ENCODE assay signal across 23 cellular contexts in genomic region chr2:10514287-10514686, GRCh38.
DNase-seq lines count a peak whose midpoint lies in the region; ATAC-seq, FAIRE-seq and TF ChIP-seq lines count a peak whose summit lies in the region.
"Had no signal": no experiment of that assay in that cellular context is flagged by ENCODE, and none has a peak within 500 bp of the region (broad histone marks: within the 10 kb centered on the region; RNA-seq: fewer than 3 reads in every experiment).

No MANE protein-coding gene starts in this region.

- TF ChIP-seq CTCF in AG04450 (IDR thresholded peaks at IDR 0.05; ENCODE audit: low read depth, low read length) = no peak
- no peak for TF ChIP-seq CTCF in HCT116 (IDR thresholded peaks at IDR 0.05 in 2 of 3, conservative IDR thresholded peaks at IDR 0.05 in 1 of 3; ENCODE audit: borderline replicate concordance in 1 of 3, insufficient read depth in 1 of 3, low read depth in 2 of 3, low read length in 2 of 3)
- no peak for TF ChIP-seq CTCF in bronchial epithelial cell (IDR thresholded peaks at IDR 0.05; ENCODE audit: insufficient read depth, low read length, severe bottlenecking)
- TF ChIP-seq CTCF in neural progenitor cell (IDR thresholded peaks at IDR 0.05) = no peak

- H3K36me3 Mint-ChIP-seq in neural progenitor cell = no peaks in the 10 kb centered on the region

- no peak for TF ChIP-seq RAD21 in HCT116 (IDR thresholded peaks at IDR 0.05; ENCODE audit: low read depth)

- H2AFZ ChIP-seq in HCT116 (ENCODE audit: low read depth, low read length, poor library complexity, severe bottlenecking) (no peak overlapping the region), neural progenitor cell (replicated peaks) (peak overlapping the region; percentile 31)

- DNase-seq in AG04450 (ENCODE audit: low read depth, low spot score) = no peak
- DNase-seq in HCT116 (ENCODE audit: low read depth, low spot score) = no peak
- peak; percentile 50 for DNase-seq in bronchial epithelial cell (ENCODE audit: low read depth)
- DNase-seq in neural progenitor cell (ENCODE audit: low spot score) = no peak
- no peak for DNase-seq in anterior cingulate cortex (lab: John Stamatoyannopoulos, UW)
- no peak for DNase-seq in NCI-H146 (lab: John Stamatoyannopoulos, UW)
- DNase-seq: activated CD8-positive, alpha-beta T cell treated with anti-CD3 and anti-CD28 coated beads, Interleukin-2, amount 10 ng/mL, durations not matched to agents 7 days and 5 days; activated naive CD8-positive, alpha-beta T cell treated with anti-CD3 and anti-CD28 coated beads for 36 hours; colonic mucosa; DMS79; H9; heart right ventricle; left ventricle myocardium superior; NCI-H1105; NCI-H524 treated with DMSO at 0.1 percent for 48 hours; stimulated activated CD4-positive, alpha-beta T cell treated with anti-CD3 and anti-CD28 coated beads, Interleukin-15, amount 100 ng/mL, for 24 hours; testis had no signal

- no peaks in the 10 kb centered on the region for H3K9me2 ChIP-seq in HCT116 (ENCODE audit: insufficient read depth)

- peaks cover 23% of the 10 kb centered on the region for H3K9me3 Mint-ChIP-seq in neural progenitor cell

- H3K4me1 ChIP-seq in HCT116 (ENCODE audit: control insufficient read depth in 1 of 2, insufficient read depth in 2 of 2, low read length in 2 of 2) (peaks cover 0 to 10% of the 10 kb centered on the region in 2 experiments; a peak in 2 of 4 replicates), neural progenitor cell (no peaks in the 10 kb centered on the region)
- H3K4me1 ChIP-seq: colonic mucosa, testis had no signal

- TF ChIP-seq POLR2A in HCT116 (IDR thresholded peaks at IDR 0.05; ENCODE audit: borderline replicate concordance, extremely low read depth, insufficient read depth, insufficient read length) = no peak

- H3K9ac ChIP-seq in HCT116 (ENCODE audit: low read length) (no peak overlapping the region), neural progenitor cell (no peak overlapping the region)

- peaks cover 3% of the 10 kb centered on the region for H3K27me3 Mint-ChIP-seq in neural progenitor cell (ENCODE audit: insufficient read depth, low read depth)
- H3K27me3 Mint-ChIP-seq: activated naive CD8-positive, alpha-beta T cell treated with anti-CD3 and anti-CD28 coated beads for 36 hours had no signal

- ATAC-seq in HCT116 (no peak), GM21723 (IDR thresholded peaks at IDR 0.05; ENCODE audit: unreplicated experiment) (no peak)
- ATAC-seq: activated CD8-positive, alpha-beta T cell treated with anti-CD3 and anti-CD28 coated beads, Interleukin-2, amount 10 ng/mL, durations not matched to agents 7 days and 5 days; CD8-positive, alpha-beta T cell had no signal

- peak overlapping the region; percentile 47 for H3K27ac ChIP-seq in AG04450 (ENCODE audit: low read depth, low read length)
- H3K27ac ChIP-seq in HCT116 (ENCODE audit: low read depth, low read length) = no peak overlapping the region
- H3K27ac ChIP-seq in neural progenitor cell = no peak overlapping the region
- H3K27ac ChIP-seq: colonic mucosa, heart right ventricle, neutrophil, testis had no signal

- POLR2A ChIA-PET in AG04450 (lab: Yijun Ruan, JAX) (interaction anchor here (0.5 to 1.0 kb wide), 2 partner anchors 13 to 66 kb away, joined by 5 to 8 read pairs; partner anchors contain the start of gene ODC1), HCT116 (lab: Charles Lee) (no interaction called here)

- H3K27me3 ChIP-seq in AG04450 (ENCODE audit: control insufficient read depth, insufficient read depth, low read length) (no peaks in the 10 kb centered on the region), HCT116 (ENCODE audit: insufficient read depth, low read length) (no peaks in the 10 kb centered on the region), bronchial epithelial cell (ENCODE audit: control insufficient read depth, insufficient read depth, low read length) (no peaks in the 10 kb centered on the region), neural progenitor cell (no peaks in the 10 kb centered on the region)
- H3K27me3 ChIP-seq: colonic mucosa, heart right ventricle, neutrophil, testis had no signal

- no peaks in the 10 kb centered on the region for H4K20me1 ChIP-seq in HCT116 (ENCODE audit: insufficient read depth)
- no peaks in the 10 kb centered on the region for H4K20me1 ChIP-seq in neural progenitor cell (ENCODE audit: low read depth)

- H3K36me3 ChIP-seq in HCT116 (ENCODE audit: control insufficient read depth in 1 of 2, insufficient read depth in 2 of 2, low read length in 2 of 2) = no peaks in the 10 kb centered on the region
- no peaks in the 10 kb centered on the region for H3K36me3 ChIP-seq in bronchial epithelial cell (ENCODE audit: control insufficient read depth, insufficient read depth, low read length)
- no peaks in the 10 kb centered on the region for H3K36me3 ChIP-seq in neural progenitor cell
- H3K36me3 ChIP-seq: colonic mucosa, heart right ventricle, neutrophil had no signal

- no peak overlapping the region for H3K4me3 Mint-ChIP-seq in neural progenitor cell
- H3K4me3 Mint-ChIP-seq: activated CD8-positive, alpha-beta T cell treated with anti-CD3 and anti-CD28 coated beads, Interleukin-2, amount 10 ng/mL, durations not matched to agents 7 days and 5 days; activated naive CD8-positive, alpha-beta T cell treated with anti-CD3 and anti-CD28 coated beads for 36 hours; activated T-helper 1 cell treated with anti-CD3 and anti-CD28 coated beads, Interleukin-12 subunit alpha, Interleukin-12 subunit beta, Interleukin-2, Interleukin-4 antibody, amounts not matched to agents 30 ng/mL and 10 ng/mL and 1 ng/mL, durations not matched to agents 14 hours and 24 hours and 36 hours; CD8-positive, alpha-beta T cell; H9 had no signal

- CTCF ChIA-PET in AG04450 (lab: Charles Lee) = no interaction called here
- CTCF ChIA-PET in HCT116 (lab: Charles Lee) = no interaction called here

- intact Hi-C loops in HCT116 (cut with micrococcal nuclease) = no loop called here

- H3K9me3 ChIP-seq in AG04450 (ENCODE audit: control insufficient read depth, insufficient read depth, low read length) (peaks cover 18% of the 10 kb centered on the region), HCT116 (ENCODE audit: control insufficient read depth in 1 of 2, insufficient read depth in 1 of 2, low read depth in 1 of 2, low read length in 2 of 2) (0 out of 4 replicates have a peak, but pooled peaks cover 0 to 4% of the 10 kb centered on the region in 2 experiments), neural progenitor cell (ENCODE audit: low read depth) (peaks cover 6% of the 10 kb centered on the region)
- H3K9me3 ChIP-seq: colonic mucosa, testis had no signal

- no TSS peak for BruUV-seq in HCT116 (replicated peaks; lab: Mats Ljungman, UMichigan)

- RAD21 ChIA-PET in HCT116 (lab: Charles Lee; ENCODE audit: low non-redundant PET in 1 of 2, low total read pairs in 2 of 2, uncharacterized antibody in 2 of 2, unreplicated experiment in 2 of 2) = no interaction called here

- no peak for FAIRE-seq in bronchial epithelial cell (lab: Jason Lieb, UNC)
- FAIRE-seq: GM12892, HTR-8/SVneo had no signal

- H3K4me1 Mint-ChIP-seq in neural progenitor cell = no peaks in the 10 kb centered on the region
- H3K4me1 Mint-ChIP-seq: activated naive CD8-positive, alpha-beta T cell treated with anti-CD3 and anti-CD28 coated beads for 36 hours had no signal

- no peak overlapping the region for H3K27ac Mint-ChIP-seq in neural progenitor cell
- H3K27ac Mint-ChIP-seq: activated CD8-positive, alpha-beta T cell treated with anti-CD3 and anti-CD28 coated beads, Interleukin-2, amount 10 ng/mL, durations not matched to agents 7 days and 5 days; activated naive CD8-positive, alpha-beta T cell treated with anti-CD3 and anti-CD28 coated beads for 36 hours; activated T-helper 1 cell treated with anti-CD3 and anti-CD28 coated beads, Interleukin-12 subunit alpha, Interleukin-12 subunit beta, Interleukin-2, Interleukin-4 antibody, amounts not matched to agents 30 ng/mL and 10 ng/mL and 1 ng/mL, durations not matched to agents 14 hours and 24 hours and 36 hours; CD8-positive, alpha-beta T cell had no signal

- no peaks in the 10 kb centered on the region for H3K79me2 ChIP-seq in HCT116 (ENCODE audit: insufficient read depth, low read length)
- H3K79me2 ChIP-seq in neural progenitor cell (ENCODE audit: low read depth) = no peaks in the 10 kb centered on the region

- H3K4me2 ChIP-seq in HCT116 (ENCODE audit: low read length) = peak overlapping the region; percentile 17; the same call in 1 of the 2 replicates
- H3K4me2 ChIP-seq in neural progenitor cell = no peak overlapping the region

- no peaks in the 10 kb centered on the region for H3F3A ChIP-seq in neural progenitor cell (ENCODE audit: low read depth)

- H3K4me3 ChIP-seq in AG04450 (ENCODE audit: low read depth, low read length) (no peak overlapping the region), HCT116 (replicated peaks in 1 of 2; ENCODE audit: low read depth in 1 of 2, low read length in 2 of 2) (no peak overlapping the region), bronchial epithelial cell (ENCODE audit: low read depth, low read length) (no peak overlapping the region), neural progenitor cell (no peak overlapping the region)
- H3K4me3 ChIP-seq: colonic mucosa, heart right ventricle, testis had no signal

TF ChIP-seq in HCT116, 20 proteins besides CTCF, POLR2A, EP300 and RAD21:
- TF ChIP-seq POLR2AphosphoS5 (IDR thresholded peaks at IDR 0.05; ENCODE audit: low read depth, low read length) (no peak), ZFX (IDR thresholded peaks at IDR 0.05) (no peak), TCF7L2 (IDR thresholded peaks at IDR 0.05; ENCODE audit: borderline replicate concordance, extremely low read depth, insufficient read depth, insufficient read length) (no peak), CEBPB (IDR thresholded peaks at IDR 0.05; ENCODE audit: low read depth) (no peak)
TF ChIP-seq in HCT116: peak in this region for 0.
